Comparison of ENCODE assay signal across 8 cellular contexts in the genomic region with DNA sequence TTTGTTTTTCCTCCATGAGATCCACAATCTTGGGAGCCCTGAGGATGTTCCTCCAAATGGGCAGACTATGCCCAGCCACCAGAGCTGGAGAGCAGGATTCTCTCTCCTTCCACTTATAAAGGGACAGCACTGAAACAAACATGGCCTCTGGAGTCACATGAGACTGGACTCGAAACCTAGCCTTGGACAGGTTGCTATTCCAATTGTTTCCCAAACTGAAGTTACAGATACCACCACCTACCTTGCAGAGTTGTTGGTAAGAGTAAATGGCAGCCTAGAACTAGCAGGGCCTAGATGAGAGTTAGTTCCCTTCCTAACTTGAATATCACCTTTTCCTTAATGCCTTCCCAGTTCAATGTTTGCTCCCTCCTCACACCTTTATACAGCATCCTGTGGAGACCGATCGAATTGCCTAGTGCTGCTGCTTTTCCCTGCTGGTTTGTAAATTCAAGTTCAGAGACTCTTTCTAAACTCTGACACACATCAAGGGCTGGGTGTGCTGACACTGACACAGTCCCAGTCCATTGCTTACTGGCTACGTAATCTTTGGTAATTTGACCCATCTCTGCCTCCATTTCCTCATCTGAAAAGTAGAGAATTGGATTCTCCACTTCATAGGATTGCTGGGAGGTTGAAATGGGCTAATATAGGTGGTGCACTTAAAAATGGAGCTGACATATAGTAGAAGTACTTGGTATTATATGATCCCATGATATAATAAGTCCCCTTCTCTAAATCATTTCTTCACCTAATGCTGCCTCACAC. TPM values are rescaled to one million over a fixed set of nuclear protein-coding genes. Genes with fewer than 3 reads are reported as not detected.
DNase-seq lines count a peak whose midpoint lies in the region; ATAC-seq and TF ChIP-seq lines count a peak whose summit lies in the region.

No MANE protein-coding gene starts in this region.

- H3K27ac Mint-ChIP-seq in activated naive CD8-positive, alpha-beta T cell = peak overlapping the region; percentile 36

- peak overlapping the region; percentile 98 for H3K27ac ChIP-seq in left ventricle myocardium inferior (replicated peaks)
- no peak overlapping the region for H3K27ac ChIP-seq in mesendoderm (ENCODE audit: low read depth, low read length)
- peak overlapping the region; percentile 69 to 88 for H3K27ac ChIP-seq in uterus

- no peak overlapping the region for H3K23ac ChIP-seq in mesendoderm (ENCODE audit: low read length)

- intact Hi-C loops in left ventricle myocardium inferior (cut with micrococcal nuclease) = no loop called here
- intact Hi-C loops in Right ventricle myocardium inferior (cut with DNase I) = loop anchor here (2.0 kb wide), 1 partner anchor 37 kb away; no protein-coding TSS in a partner anchor
- intact Hi-C loops in uterus (cut with DNase I; ENCODE audit: low total_unique reads) = loop anchor here (5.0 kb wide), 1 partner anchor 45 kb away; no protein-coding TSS in a partner anchor

- H3K18ac ChIP-seq in mesendoderm (ENCODE audit: low read length) = no peak overlapping the region

- H2BK5ac ChIP-seq in mesendoderm (ENCODE audit: low read length) = no peak overlapping the region

- H3K4me1 ChIP-seq in left ventricle myocardium inferior (peaks cover 48% of the 10 kb centered on the region), mesendoderm (ENCODE audit: control insufficient read depth, low read depth, low read length) (peaks cover 2% of the 10 kb centered on the region), uterus (peaks cover 3 to 11% of the 10 kb centered on the region in 2 donors)

- H4K5ac ChIP-seq in mesendoderm (ENCODE audit: low read length) = no peak overlapping the region

- no peak overlapping the region for H4K8ac ChIP-seq in mesendoderm (ENCODE audit: low read depth, low read length)

- peaks cover 13% of the 10 kb centered on the region for H3K79me1 ChIP-seq in mesendoderm (ENCODE audit: low read length)

- no peak overlapping the region for H2BK15ac ChIP-seq in mesendoderm (replicated peaks; ENCODE audit: low read depth)

- H3K4me1 Mint-ChIP-seq in activated naive CD8-positive, alpha-beta T cell (ENCODE audit: low read depth) = peaks cover 31% of the 10 kb centered on the region

- H3K27me3 ChIP-seq in left ventricle myocardium inferior (ENCODE audit: low read depth) = no peaks in the 10 kb centered on the region
- H3K27me3 ChIP-seq in mesendoderm (ENCODE audit: insufficient read depth, low read length, poor library complexity) = no peaks in the 10 kb centered on the region
- no peaks in the 10 kb centered on the region for H3K27me3 ChIP-seq in uterus

- no peaks in the 10 kb centered on the region for H3K9me3 Mint-ChIP-seq in activated naive CD8-positive, alpha-beta T cell (ENCODE audit: low read depth)

- H3K4ac ChIP-seq in mesendoderm (ENCODE audit: low read depth, low read length) = no peak overlapping the region

- TF ChIP-seq CTCF in left ventricle myocardium inferior (IDR thresholded peaks at IDR 0.05; ENCODE audit: borderline replicate concordance) = no peak
- no peak for TF ChIP-seq CTCF in uterus (IDR thresholded peaks at IDR 0.05)

- H3K36me3 ChIP-seq in left ventricle myocardium inferior = no peaks in the 10 kb centered on the region
- no peaks in the 10 kb centered on the region for H3K36me3 ChIP-seq in mesendoderm (ENCODE audit: control insufficient read depth, insufficient read depth, low read length)
- no peaks in the 10 kb centered on the region for H3K36me3 ChIP-seq in uterus

- no CpG with 5 or more reads among the region's 4 CpGs for WGBS in mesendoderm (ENCODE audit: extremely low coverage, insufficient coverage, low lambda C conversion rate)

- H3K56ac ChIP-seq in mesendoderm (ENCODE audit: low read length) = no peak overlapping the region

- H3K9me3 ChIP-seq in left ventricle myocardium inferior (replicated peaks) = no peaks in the 10 kb centered on the region
- H3K9me3 ChIP-seq in uterus = no peaks in the 10 kb centered on the region

- H3K79me2 ChIP-seq in mesendoderm (ENCODE audit: control insufficient read depth, insufficient read depth, low read length) = peaks cover 30% of the 10 kb centered on the region

- H2AK5ac ChIP-seq in mesendoderm (ENCODE audit: low read length) = no peak overlapping the region

- peaks cover 2% of the 10 kb centered on the region for H3K36me3 Mint-ChIP-seq in activated naive CD8-positive, alpha-beta T cell

- H3K4me3 ChIP-seq in left ventricle myocardium inferior = peak overlapping the region; percentile 90
- H3K4me3 ChIP-seq in mesendoderm (ENCODE audit: low read length) = no peak overlapping the region
- no peak overlapping the region for H3K4me3 ChIP-seq in uterus

- peak overlapping the region; percentile 99 for H3K4me3 Mint-ChIP-seq in activated naive CD8-positive, alpha-beta T cell

- H3K9ac ChIP-seq in mesendoderm (ENCODE audit: low read length) = peak overlapping the region; percentile 3

- no peaks in the 10 kb centered on the region for H3K27me3 Mint-ChIP-seq in activated naive CD8-positive, alpha-beta T cell

- no peak overlapping the region for H2BK120ac ChIP-seq in mesendoderm (ENCODE audit: low read depth, low read length)

- DNase-seq in left ventricle myocardium inferior (no peak), Right ventricle myocardium inferior (ENCODE audit: missing footprints) (no peak), mesendoderm (no peak), uterus (no peak), SW480 (ENCODE audit: low spot score) (no peak), germinal center (ENCODE audit: low spot score) (no peak)

- TF ChIP-seq POLR2A in uterus (IDR thresholded peaks at IDR 0.05) = no peak

- ATAC-seq in Right ventricle myocardium inferior (no peak), HG02981 (IDR thresholded peaks at IDR 0.05; ENCODE audit: unreplicated experiment) (no peak)

- H3K4me2 ChIP-seq in mesendoderm (ENCODE audit: low read length) = no peak overlapping the region

RNA-seq across cellular contexts. Expression of a gene that starts 2.6 kb away (rescaled TPM):
- 49.1 TPM for total RNA-seq in left ventricle myocardium inferior
- total RNA-seq in Right ventricle myocardium inferior = 43.3 TPM
- polyA plus RNA-seq in mesendoderm (2013, experiment 1 of 2) = 112 TPM
- 110 TPM for polyA plus RNA-seq in mesendoderm (2013, experiment 2 of 2)
- 100 to 1,000 TPM in 1 of 4 donors, 10 to 100 TPM in 3; 32.9 to 171 (median 68.5) TPM for total RNA-seq in uterus

RNA-seq across cellular contexts. Expression of a gene that starts 10.3 kb away (rescaled TPM):
- total RNA-seq in left ventricle myocardium inferior = 11.4 TPM
- total RNA-seq in Right ventricle myocardium inferior = 13.3 TPM
- 10.5 TPM for polyA plus RNA-seq in mesendoderm (2013, experiment 1 of 2)
- 10.4 TPM for polyA plus RNA-seq in mesendoderm (2013, experiment 2 of 2)
- 10 to 100 TPM in 3 of 4 donors, 1 to 10 TPM in 1; 8.7 to 43.6 (median 28.2) TPM for total RNA-seq in uterus

RNA-seq across cellular contexts. Expression of a gene that starts 11.9 kb away (rescaled TPM):
- 19.5 TPM for total RNA-seq in left ventricle myocardium inferior
- 19.4 TPM for total RNA-seq in Right ventricle myocardium inferior
- polyA plus RNA-seq in mesendoderm (2013, experiment 1 of 2) = 23.3 TPM
- 23.1 TPM for polyA plus RNA-seq in mesendoderm (2013, experiment 2 of 2)
- 10 to 100 TPM in 3 of 4 donors, 1 to 10 TPM in 1; 2.0 to 35.8 (median 29.1) TPM for total RNA-seq in uterus

RNA-seq across cellular contexts. Expression of a gene that starts 58.3 kb away (rescaled TPM):
- total RNA-seq in left ventricle myocardium inferior (7.1 TPM), Right ventricle myocardium inferior (9.3 TPM), uterus (10 to 100 TPM in 2 of 4 donors, 1 to 10 TPM in 2; 5.6 to 33.0 (median 18.9) TPM)
- 33.3 TPM for polyA plus RNA-seq in mesendoderm (2013, experiment 1 of 2)
- polyA plus RNA-seq in mesendoderm (2013, experiment 2 of 2) = 33.4 TPM
